Comparison of ENCODE assay signal across 8 cellular contexts in the genomic region with DNA sequence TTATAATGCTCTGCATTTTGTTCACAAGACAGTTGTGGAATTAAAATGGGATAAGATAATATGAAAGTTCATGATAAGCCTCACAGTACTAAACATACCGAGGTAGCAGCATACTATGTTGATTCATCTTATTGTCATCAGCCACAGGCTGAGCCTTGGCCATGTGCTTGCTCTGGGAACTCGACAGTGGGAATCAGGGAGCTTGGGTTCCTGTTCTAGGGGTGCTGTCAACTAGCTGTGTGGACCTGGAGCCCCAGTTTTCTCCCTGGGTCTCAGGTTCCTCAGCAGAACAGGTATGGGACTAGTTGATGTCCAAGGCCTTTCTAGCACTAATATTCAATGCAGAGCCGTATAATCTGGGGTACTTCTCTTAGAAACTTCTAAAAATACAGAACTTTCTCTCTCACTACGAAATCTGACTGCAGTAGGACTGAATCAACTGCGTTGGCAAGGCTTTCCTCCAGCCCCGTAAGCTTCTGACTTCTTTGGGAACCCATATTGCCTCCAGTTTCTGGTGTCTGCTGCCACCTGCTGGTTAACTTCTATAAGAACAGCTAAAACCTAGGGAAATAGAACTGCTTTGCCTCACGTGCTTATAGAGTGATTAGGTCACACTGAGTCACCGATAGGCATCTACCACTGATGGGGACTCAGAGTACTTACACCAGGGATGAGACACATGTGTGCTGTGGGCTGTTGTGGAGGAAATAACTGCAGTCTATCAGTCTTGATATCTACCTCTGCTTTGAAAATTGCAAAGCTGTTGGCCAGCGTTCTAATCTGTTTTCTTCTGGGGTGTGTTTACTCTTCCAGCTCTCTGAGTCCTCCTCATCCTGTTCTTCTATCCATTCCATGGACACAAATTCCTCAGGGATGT.
A peak's percentile ranks its signal among the peaks of the same experiment; 100 is the strongest.
DNase-seq lines count a peak whose midpoint lies in the region; ATAC-seq and TF ChIP-seq lines count a peak whose summit lies in the region.

No MANE protein-coding gene starts in this region.

- ATAC-seq in CD4-positive, CD25-positive, alpha-beta regulatory T cell (ENCODE audit: low read depth in 2 of 2) = peak; percentile 99
- ATAC-seq in GM21367 (IDR thresholded peaks at IDR 0.05; ENCODE audit: unreplicated experiment) = peak; percentile 30
- ATAC-seq in activated T-cell treated with anti-CD3 and anti-CD28 coated beads, Interleukin-2, amount 50 U/mL, for 4 hours = peak; percentile 100
- ATAC-seq in natural killer cell treated with Interleukin-12 subunit alpha and Interleukin-12 subunit beta and Interleukin-15 and Interleukin-18, amount 100 ng/mL, for 72 hours = peak; percentile 89 to 96
- peak; percentile 72 for ATAC-seq in stimulated activated memory B cell treated with anti-CD40 and anti-IgM and Interleukin-4, amounts not matched to agents 10 μg/mL and 1 μg/mL and 100 μg/mL, for 72 hours

- peak; percentile 54 to 89 (median 81) for DNase-seq in CD4-positive, CD25-positive, alpha-beta regulatory T cell
- DNase-seq in Kasumi-1 (lab: John Stamatoyannopoulos, UW) (peak; percentile 86 to 94), Peyer's patch (peak in 2 of 3 donors; percentile 41 to 88), esophagus squamous epithelium (lab: John Stamatoyannopoulos, UW) (peak; percentile 18)
- peak; percentile 57 for DNase-seq in activated T-cell treated with anti-CD3 and anti-CD28 coated beads, Interleukin-2, amount 50 U/mL, for 4 hours
- peak; percentile 79 for DNase-seq in natural killer cell treated with Interleukin-12 subunit alpha and Interleukin-12 subunit beta and Interleukin-15 and Interleukin-18, amount 100 ng/mL, for 72 hours (ENCODE audit: low spot score)

- no peaks in the 10 kb centered on the region for H3K9me3 ChIP-seq in CD4-positive, CD25-positive, alpha-beta regulatory T cell (ENCODE audit: control insufficient read depth in 2 of 2, low read length in 2 of 2)
- H3K9me3 ChIP-seq in Peyer's patch (no peaks in the 10 kb centered on the region), esophagus squamous epithelium (no peaks in the 10 kb centered on the region)

- H3K27me3 Mint-ChIP-seq in CD4-positive, CD25-positive, alpha-beta regulatory T cell = no peaks in the 10 kb centered on the region
- H3K27me3 Mint-ChIP-seq in activated T-cell treated with anti-CD3 and anti-CD28 coated beads, Interleukin-2, amount 50 U/mL, for 4 hours (ENCODE audit: low read depth) = no peaks in the 10 kb centered on the region
- peaks cover 0 to 5% of the 10 kb centered on the region in 2 donors for H3K27me3 Mint-ChIP-seq in natural killer cell treated with Interleukin-12 subunit alpha and Interleukin-12 subunit beta and Interleukin-15 and Interleukin-18, amount 100 ng/mL, for 72 hours
- no peaks in the 10 kb centered on the region for H3K27me3 Mint-ChIP-seq in stimulated activated memory B cell treated with anti-CD40 and anti-IgM and Interleukin-4, amounts not matched to agents 10 μg/mL and 1 μg/mL and 100 μg/mL, for 72 hours

- H3K36me3 ChIP-seq in CD4-positive, CD25-positive, alpha-beta regulatory T cell (ENCODE audit: control insufficient read depth, insufficient read depth, low read length) = no peaks in the 10 kb centered on the region
- peaks cover 0 to 28% (median 0%) of the 10 kb centered on the region in 3 donors for H3K36me3 ChIP-seq in Peyer's patch
- H3K36me3 ChIP-seq in esophagus squamous epithelium = peaks cover 0 to 70% (median 0%) of the 10 kb centered on the region in 3 donors

- H3K4me3 Mint-ChIP-seq in CD4-positive, CD25-positive, alpha-beta regulatory T cell = no peak overlapping the region
- H3K4me3 Mint-ChIP-seq in activated T-cell treated with anti-CD3 and anti-CD28 coated beads, Interleukin-2, amount 50 U/mL, for 4 hours = no peak overlapping the region
- no peak overlapping the region for H3K4me3 Mint-ChIP-seq in natural killer cell treated with Interleukin-12 subunit alpha and Interleukin-12 subunit beta and Interleukin-15 and Interleukin-18, amount 100 ng/mL, for 72 hours
- no peak overlapping the region for H3K4me3 Mint-ChIP-seq in stimulated activated memory B cell treated with anti-CD40 and anti-IgM and Interleukin-4, amounts not matched to agents 10 μg/mL and 1 μg/mL and 100 μg/mL, for 72 hours

- intact Hi-C loops in esophagus squamous epithelium (cut with DNase I) = loop anchor here (2.0 kb wide), 1 partner anchor 261 kb away; no protein-coding TSS in a partner anchor

- no peaks in the 10 kb centered on the region for H3K27me3 ChIP-seq in CD4-positive, CD25-positive, alpha-beta regulatory T cell (ENCODE audit: control insufficient read depth, insufficient read depth, low read length)
- H3K27me3 ChIP-seq in Peyer's patch (no peaks in the 10 kb centered on the region), esophagus squamous epithelium (no peaks in the 10 kb centered on the region)

- H3K9me3 Mint-ChIP-seq in CD4-positive, CD25-positive, alpha-beta regulatory T cell = no peaks in the 10 kb centered on the region
- H3K9me3 Mint-ChIP-seq in activated T-cell treated with anti-CD3 and anti-CD28 coated beads, Interleukin-2, amount 50 U/mL, for 4 hours = no peaks in the 10 kb centered on the region
- no peaks in the 10 kb centered on the region for H3K9me3 Mint-ChIP-seq in natural killer cell treated with Interleukin-12 subunit alpha and Interleukin-12 subunit beta and Interleukin-15 and Interleukin-18, amount 100 ng/mL, for 72 hours
- no peaks in the 10 kb centered on the region for H3K9me3 Mint-ChIP-seq in stimulated activated memory B cell treated with anti-CD40 and anti-IgM and Interleukin-4, amounts not matched to agents 10 μg/mL and 1 μg/mL and 100 μg/mL, for 72 hours

- peaks cover 8% of the 10 kb centered on the region for H3K4me1 ChIP-seq in CD4-positive, CD25-positive, alpha-beta regulatory T cell (ENCODE audit: control insufficient read depth, insufficient read depth, low read length, poor library complexity, severe bottlenecking)
- H3K4me1 ChIP-seq in Peyer's patch (peaks cover 0 to 7% (median 3%) of the 10 kb centered on the region in 4 donors), esophagus squamous epithelium (peaks cover 4 to 27% (median 11%) of the 10 kb centered on the region in 3 donors)

- peaks cover 19% of the 10 kb centered on the region for H3K36me3 Mint-ChIP-seq in CD4-positive, CD25-positive, alpha-beta regulatory T cell
- H3K36me3 Mint-ChIP-seq in activated T-cell treated with anti-CD3 and anti-CD28 coated beads, Interleukin-2, amount 50 U/mL, for 4 hours (ENCODE audit: insufficient read depth) = peaks cover 3% of the 10 kb centered on the region
- H3K36me3 Mint-ChIP-seq in natural killer cell treated with Interleukin-12 subunit alpha and Interleukin-12 subunit beta and Interleukin-15 and Interleukin-18, amount 100 ng/mL, for 72 hours = no peaks in the 10 kb centered on the region
- peaks cover 5% of the 10 kb centered on the region for H3K36me3 Mint-ChIP-seq in stimulated activated memory B cell treated with anti-CD40 and anti-IgM and Interleukin-4, amounts not matched to agents 10 μg/mL and 1 μg/mL and 100 μg/mL, for 72 hours

- WGBS in esophagus squamous epithelium, 2 donors = 12 to 16% methylated on average over 8 to 9 of the region's 9 CpGs

- TF ChIP-seq POLR2A in Peyer's patch (IDR thresholded peaks at IDR 0.05) (no peak), esophagus squamous epithelium (IDR thresholded peaks at IDR 0.05) (no peak)

- H3K4me3 ChIP-seq in CD4-positive, CD25-positive, alpha-beta regulatory T cell (ENCODE audit: low read depth, low read length) = peak overlapping the region; percentile 27
- H3K4me3 ChIP-seq in Peyer's patch (no peak overlapping the region), esophagus squamous epithelium (no peak overlapping the region)

- peak overlapping the region in 2 of 3 donors; percentile 34 to 82 for H3K27ac Mint-ChIP-seq in CD4-positive, CD25-positive, alpha-beta regulatory T cell
- H3K27ac Mint-ChIP-seq in natural killer cell treated with Interleukin-12 subunit alpha and Interleukin-12 subunit beta and Interleukin-15 and Interleukin-18, amount 100 ng/mL, for 72 hours = peak overlapping the region in 1 of 2 donors; percentile 39
- peak overlapping the region; percentile 45 for H3K27ac Mint-ChIP-seq in stimulated activated memory B cell treated with anti-CD40 and anti-IgM and Interleukin-4, amounts not matched to agents 10 μg/mL and 1 μg/mL and 100 μg/mL, for 72 hours

- no peak overlapping the region for H3K27ac ChIP-seq in CD4-positive, CD25-positive, alpha-beta regulatory T cell (ENCODE audit: insufficient read depth, low read length, poor library complexity, severe bottlenecking)
- H3K27ac ChIP-seq in Peyer's patch = peak overlapping the region in 3 of 4 donors; percentile 1 to 61 (median 2)
- H3K27ac ChIP-seq in esophagus squamous epithelium = peak overlapping the region in 3 of 4 donors; percentile 24 to 67 (median 49)

- TF ChIP-seq CTCF in Peyer's patch (IDR thresholded peaks at IDR 0.05) (peak; percentile 65 to 97 (median 90)), esophagus squamous epithelium (IDR thresholded peaks at IDR 0.05) (peak; percentile 63 to 93 (median 88))

- peaks cover 6 to 12% (median 11%) of the 10 kb centered on the region in 4 donors for H3K4me1 Mint-ChIP-seq in CD4-positive, CD25-positive, alpha-beta regulatory T cell
- H3K4me1 Mint-ChIP-seq in activated T-cell treated with anti-CD3 and anti-CD28 coated beads, Interleukin-2, amount 50 U/mL, for 4 hours (ENCODE audit: low read depth) = peaks cover 14% of the 10 kb centered on the region
- peaks cover 6 to 10% of the 10 kb centered on the region in 2 donors for H3K4me1 Mint-ChIP-seq in natural killer cell treated with Interleukin-12 subunit alpha and Interleukin-12 subunit beta and Interleukin-15 and Interleukin-18, amount 100 ng/mL, for 72 hours (ENCODE audit: low read depth in 2 of 2)
- peaks cover 33% of the 10 kb centered on the region for H3K4me1 Mint-ChIP-seq in stimulated activated memory B cell treated with anti-CD40 and anti-IgM and Interleukin-4, amounts not matched to agents 10 μg/mL and 1 μg/mL and 100 μg/mL, for 72 hours

Comparison
In these comparisons a context has a peak if more than half of its experiments do, and no peak if none do; other contexts are left out.
1. ATAC-seq: peak in every context shown above with its lines; median percentile 100 in activated T-cell treated with anti-CD3 and anti-CD28 coated beads, Interleukin-2, amount 50 U/mL, for 4 hours; 99 in CD4-positive, CD25-positive, alpha-beta regulatory T cell; 92 in natural killer cell treated with Interleukin-12 subunit alpha and Interleukin-12 subunit beta and Interleukin-15 and Interleukin-18, amount 100 ng/mL, for 72 hours; 72 in stimulated activated memory B cell treated with anti-CD40 and anti-IgM and Interleukin-4, amounts not matched to agents 10 μg/mL and 1 μg/mL and 100 μg/mL, for 72 hours; 30 in GM21367.
2. DNase-seq: peak in every context shown above with its lines; median percentile 90 in Kasumi-1; 81 in CD4-positive, CD25-positive, alpha-beta regulatory T cell; 79 in natural killer cell treated with Interleukin-12 subunit alpha and Interleukin-12 subunit beta and Interleukin-15 and Interleukin-18, amount 100 ng/mL, for 72 hours; 64 in Peyer's patch; 57 in activated T-cell treated with anti-CD3 and anti-CD28 coated beads, Interleukin-2, amount 50 U/mL, for 4 hours; 18 in esophagus squamous epithelium.